9 cellular contexts compared by ENCODE assay signal in genomic region chr2:232444409-232445148, GRCh38. TPM values are rescaled to one million over a fixed set of nuclear protein-coding genes. Genes with fewer than 3 reads are reported as not detected.
A peak's percentile ranks its signal among the peaks of the same experiment; 100 is the strongest.
DNase-seq lines count a peak whose midpoint lies in the region; ATAC-seq, FAIRE-seq and TF ChIP-seq lines count a peak whose summit lies in the region.
"Had no signal": no experiment of that assay in that cellular context is flagged by ENCODE, and none has a peak within 500 bp of the region (broad histone marks: within the 10 kb centered on the region; RNA-seq: fewer than 3 reads in every experiment).

No MANE protein-coding gene starts in this region.

- H3F3A ChIP-seq in OCI-LY1 (ENCODE audit: insufficient read depth, low read length): no peaks in the 10 kb centered on the region

- FAIRE-seq in GM18507 (lab: Jason Lieb, UNC): peak; percentile 60

- WGBS in spleen, 5 donors: 74 to 79% (median 75%) methylated on average over 12 to 21 of the region's 21 CpGs

- no peak for TF ChIP-seq POLR2A in spleen (IDR thresholded peaks at IDR 0.05)

- CTCF ChIA-PET in AG04449 (lab: Yijun Ruan, JAX): interaction anchor here (0.5 to 2.0 kb wide), 13 partner anchors 9 to 545 kb away, joined by 3 to 14 read pairs (median 3); partner anchors contain the start of gene PRSS56

- H3K4me3 ChIP-seq in AG04449 (ENCODE audit: low read depth, low read length): no peak overlapping the region
- no peak overlapping the region for H3K4me3 ChIP-seq in OCI-LY1 (ENCODE audit: low read depth, low read length, poor library complexity, severe bottlenecking)
- H3K4me3 ChIP-seq in fibroblast of villous mesenchyme (ENCODE audit: low read depth, low read length): no peak overlapping the region
- H3K4me3 ChIP-seq in spleen: no peak overlapping the region

- no peaks in the 10 kb centered on the region for H3K9me2 ChIP-seq in OCI-LY1 (ENCODE audit: low read depth, low read length)

- H3K4me1 ChIP-seq in OCI-LY1 (ENCODE audit: insufficient read depth, low read length, severe bottlenecking) (peaks cover 4% of the 10 kb centered on the region), spleen (peaks cover 0 to 22% (median 4%) of the 10 kb centered on the region in 6 donors)

- intact Hi-C loops in spleen (cut with DNase I; ENCODE audit: low total_unique reads): loop anchor here (5.0 kb wide), 1 partner anchor 117 kb away; no protein-coding TSS in a partner anchor

- POLR2A ChIA-PET in AG04449 (lab: Yijun Ruan, JAX): no interaction called here

- H3K36me3 ChIP-seq in OCI-LY1 (ENCODE audit: insufficient read depth, low read length): no peaks in the 10 kb centered on the region
- H3K36me3 ChIP-seq in spleen: no peaks in the 10 kb centered on the region
- H3K36me3 ChIP-seq: neutrophil had no signal

- no peak for ATAC-seq in GM21619 (IDR thresholded peaks at IDR 0.05; ENCODE audit: unreplicated experiment)
- no peak for ATAC-seq in GM18511 (IDR thresholded peaks at IDR 0.05; ENCODE audit: unreplicated experiment)

- H3K4me2 ChIP-seq in OCI-LY1 (ENCODE audit: low read length): no peak overlapping the region

- H4K20me1 ChIP-seq in OCI-LY1 (ENCODE audit: insufficient read depth, low read length): no peaks in the 10 kb centered on the region

- H3K9me3 ChIP-seq in OCI-LY1 (ENCODE audit: low read length) (no peaks in the 10 kb centered on the region), spleen (no peaks in the 10 kb centered on the region)
- H3K9me3 ChIP-seq: neutrophil had no signal

- H3K9ac ChIP-seq in OCI-LY1 (ENCODE audit: low read length): no peak overlapping the region

- peak; percentile 75 for TF ChIP-seq CTCF in AG04449 (IDR thresholded peaks at IDR 0.05; ENCODE audit: insufficient read depth, low read length, missing control alignments)
- peak; percentile 69 for TF ChIP-seq CTCF in OCI-LY1 (IDR thresholded peaks at IDR 0.05; ENCODE audit: low read length)
- TF ChIP-seq CTCF in fibroblast of villous mesenchyme (IDR thresholded peaks at IDR 0.05; ENCODE audit: insufficient read depth, low read depth, low read length): peak; percentile 72
- peak in 9 of 11 experiments; percentile 25 to 77 (median 56) for TF ChIP-seq CTCF in spleen (IDR thresholded peaks at IDR 0.05 in 8 of 11, conservative IDR thresholded peaks at IDR 0.05 in 3 of 11)

- H3K27me3 ChIP-seq in OCI-LY1 (ENCODE audit: insufficient read depth, low read length) (no peaks in the 10 kb centered on the region), spleen (replicated peaks in 1 of 7) (peaks cover 0 to 19% (median 0%) of the 10 kb centered on the region in 7 donors)

- no peaks in the 10 kb centered on the region for H3K79me2 ChIP-seq in OCI-LY1 (ENCODE audit: insufficient read depth, low read length)

- H3K27ac ChIP-seq in OCI-LY1 (ENCODE audit: low read depth, low read length, poor library complexity, severe bottlenecking) (no peak overlapping the region), spleen (no peak overlapping the region)
- H3K27ac ChIP-seq: neutrophil had no signal

- H2AFZ ChIP-seq in OCI-LY1 (ENCODE audit: low read length): no peak overlapping the region; the same call in 1 of the 2 replicates

- DNase-seq in AG04449 (ENCODE audit: low read depth, low spot score) (no peak), GM18507 (ENCODE audit: extremely low spot score, insufficient read length, low read depth) (peak; percentile 30), activated T-cell treated with anti-CD3 and anti-CD28 coated beads for 4 hours (peak; percentile 54), fibroblast of villous mesenchyme (ENCODE audit: low read depth) (peak; percentile 59), spleen (no peak)

RNA-seq across cellular contexts. Expression of gene ALPI, which starts 11.4 kb away (rescaled TPM):
- not detected in 2 replicates for total RNA-seq in fibroblast of villous mesenchyme
- total RNA-seq in spleen: not detected
- polyA plus RNA-seq in spleen: not detected

RNA-seq across cellular contexts. Expression of gene ALPG, which starts 37.9 kb away (rescaled TPM):
- total RNA-seq in fibroblast of villous mesenchyme (not detected in 2 replicates), spleen (not detected)
- not detected for polyA plus RNA-seq in spleen

RNA-seq across cellular contexts. Expression of gene ECEL1, which starts 43.1 kb away (rescaled TPM):
- total RNA-seq in fibroblast of villous mesenchyme (under 0.01 TPM in 1 of 2 replicates, not detected in the other), spleen (10 to 100 TPM in 2 of 7 donors, under 1 TPM in 3, not detected in 2; 0.17 to 23.1 (median 0.34) TPM)
- 1 to 10 TPM in 1 of 3 donors, under 1 TPM in 2; 0.10 to 1.6 (median 0.30) TPM for polyA plus RNA-seq in spleen

Comparison
In these comparisons a context has a peak if more than half of its experiments do, and no peak if none do; other contexts are left out.
1. DNase-seq: peak in GM18507 (single experiment), activated T-cell treated with anti-CD3 and anti-CD28 coated beads for 4 hours (single experiment) and fibroblast of villous mesenchyme (single experiment); none in AG04449 (single experiment) and spleen (single experiment).
2. Peak in every context shown above with its lines, with median percentiles within 50 percentile points of each other: CTCF ChIP-seq.